18 cellular contexts compared by ENCODE assay signal in genomic region chr3:109385442-109386318, GRCh38. TPM values are rescaled to one million over a fixed set of nuclear protein-coding genes. Genes with fewer than 3 reads are reported as not detected.
A peak's percentile ranks its signal among the peaks of the same experiment; 100 is the strongest.
DNase-seq lines count a peak whose midpoint lies in the region; ATAC-seq and TF ChIP-seq lines count a peak whose summit lies in the region.
"Had no signal": no experiment of that assay in that cellular context is flagged by ENCODE, and none has a peak within 500 bp of the region (broad histone marks: within the 10 kb centered on the region; RNA-seq: fewer than 3 reads in every experiment).

No MANE protein-coding gene starts in this region.

- ATAC-seq in WTC11 (no peak), heart right ventricle (no peak), HG03159 (IDR thresholded peaks at IDR 0.05; ENCODE audit: unreplicated experiment) (no peak), GM21390 (IDR thresholded peaks at IDR 0.05; ENCODE audit: unreplicated experiment) (no peak)
- ATAC-seq: CD8-positive, alpha-beta T cell; HCT116 had no signal

- H3K27me3 Mint-ChIP-seq in Caco-2 (ENCODE audit: insufficient read depth, unreplicated experiment), result no peaks in the 10 kb centered on the region
- no peaks in the 10 kb centered on the region for H3K27me3 Mint-ChIP-seq in WTC11 (ENCODE audit: low read depth)
- no peaks in the 10 kb centered on the region for H3K27me3 Mint-ChIP-seq in neural crest cell (ENCODE audit: low read depth)
- H3K27me3 Mint-ChIP-seq: B cell had no signal

- H3K9me3 ChIP-seq in Caco-2, result no peaks in the 10 kb centered on the region
- H3K9me3 ChIP-seq in liver (ENCODE audit: control insufficient read depth in 4 of 4, low read length in 3 of 4), result no peaks in the 10 kb centered on the region
- H3K9me3 ChIP-seq in heart right ventricle, result no peaks in the 10 kb centered on the region
- H3K9me3 ChIP-seq: BLaER1 treated with 17β-estradiol and CSF1 and Interleukin-3, amounts not matched to agents 10 nM and 100 nM had no signal

- no peaks in the 10 kb centered on the region for H3K27me3 ChIP-seq in Caco-2 (replicated peaks; ENCODE audit: control insufficient read depth, insufficient read depth, low read length)
- H3K27me3 ChIP-seq in liver (ENCODE audit: control insufficient read depth in 4 of 4, insufficient read depth in 4 of 4, low read length in 3 of 4), result no peaks in the 10 kb centered on the region
- H3K27me3 ChIP-seq in heart right ventricle, result no peaks in the 10 kb centered on the region
- H3K27me3 ChIP-seq: BLaER1 treated with 17β-estradiol and CSF1 and Interleukin-3, amounts not matched to agents 10 nM and 100 nM had no signal

- no peaks in the 10 kb centered on the region for H3K36me3 ChIP-seq in Caco-2 (ENCODE audit: control insufficient read depth, insufficient read depth, low read length)
- no peaks in the 10 kb centered on the region for H3K36me3 ChIP-seq in liver (ENCODE audit: control insufficient read depth in 4 of 4, insufficient read depth in 3 of 4, low read depth in 1 of 4, low read length in 3 of 4)
- no peaks in the 10 kb centered on the region for H3K36me3 ChIP-seq in heart right ventricle
- H3K36me3 ChIP-seq: BLaER1 treated with 17β-estradiol and CSF1 and Interleukin-3, amounts not matched to agents 10 nM and 100 nM had no signal

- H3K4me1 Mint-ChIP-seq in Caco-2 (ENCODE audit: low read depth, unreplicated experiment) (peaks cover 8% of the 10 kb centered on the region), WTC11 (peaks cover 50% of the 10 kb centered on the region), neural crest cell (peaks cover 11% of the 10 kb centered on the region)
- H3K4me1 Mint-ChIP-seq: B cell had no signal

- no TSS peak for BruUV-seq in Caco-2 (replicated peaks; lab: Mats Ljungman, UMichigan)

- H3K9me3 Mint-ChIP-seq in Caco-2 (ENCODE audit: unreplicated experiment) (no peaks in the 10 kb centered on the region), WTC11 (no peaks in the 10 kb centered on the region), neural crest cell (no peaks in the 10 kb centered on the region)
- H3K9me3 Mint-ChIP-seq: CD8-positive, alpha-beta T cell had no signal

- CTCF ChIA-PET in Caco-2 (lab: Charles Lee), result no interaction called here
- CTCF ChIA-PET in WTC11 (lab: Charles Lee), result interaction anchor here (0.7 to 1.0 kb wide), 2 partner anchors 17 to 40 kb away, joined by 3 to 6 read pairs; no protein-coding TSS in a partner anchor

- TF ChIP-seq CTCF in Caco-2 (IDR thresholded peaks at IDR 0.05; ENCODE audit: insufficient read depth in 1 of 2, low read depth in 1 of 2, low read length in 1 of 2, severe bottlenecking in 1 of 2, unreplicated experiment in 1 of 2) (no peak), WTC11 (IDR thresholded peaks at IDR 0.05) (no peak), liver (IDR thresholded peaks at IDR 0.05; ENCODE audit: low read depth, low read length, missing input control) (peak; percentile 4), neural crest cell (conservative IDR thresholded peaks at IDR 0.05) (no peak), heart right ventricle (IDR thresholded peaks at IDR 0.05) (no peak)

- intact Hi-C loops in Caco-2 (cut with micrococcal nuclease; ENCODE audit: unreplicated experiment) (loop anchor here (1.0 kb wide), 1 partner anchor 110 kb away; no protein-coding TSS in a partner anchor), heart right ventricle (cut with DNase I) (no loop called here)

- TF ChIP-seq RAD21 in liver (IDR thresholded peaks at IDR 0.05), result peak in 1 of 2 donors; percentile 52

- no peak overlapping the region for H3K9ac ChIP-seq in liver (ENCODE audit: low read depth in 1 of 2, low read length in 2 of 2)
- H3K9ac ChIP-seq: BLaER1 treated with 17β-estradiol and CSF1 and Interleukin-3, amounts not matched to agents 10 nM and 100 nM had no signal

- POLR2A ChIA-PET in Caco-2 (lab: Charles Lee) (no interaction called here), WTC11 (lab: Charles Lee) (interaction anchor here (1.2 kb wide), 1 partner anchor 29 kb away, joined by 3 read pairs; no protein-coding TSS in a partner anchor)

- DNase-seq in Caco-2 (peak; percentile 43 to 66), WTC11 (ENCODE audit: low spot score) (no peak), neural crest cell (ENCODE audit: low read depth, low spot score) (no peak), heart right ventricle (no peak)
- DNase-seq: 8988T; CD8-positive, alpha-beta T cell; DMS79; GDM1; GOT3; H7; HFFc6 had no signal

- H3K27ac ChIP-seq in liver (ENCODE audit: low read depth in 1 of 2, low read length in 2 of 2) (peak overlapping the region in 1 of 2 donors; percentile 28), heart right ventricle (no peak overlapping the region)
- H3K27ac ChIP-seq: BLaER1 treated with 17β-estradiol and CSF1 and Interleukin-3, amounts not matched to agents 10 nM and 100 nM had no signal

- whole genome bisulfite sequencing in liver, result 27% methylated on average over 7 of the region's 7 CpGs
- 68 to 70% methylated on average over 7 of the region's 7 CpGs for WGBS in heart right ventricle, 2 donors

- H3K27ac Mint-ChIP-seq in Caco-2 (ENCODE audit: unreplicated experiment) (no peak overlapping the region), WTC11 (no peak overlapping the region), neural crest cell (ENCODE audit: unreplicated experiment) (peak overlapping the region; percentile 27)
- H3K27ac Mint-ChIP-seq: B cell; CD8-positive, alpha-beta T cell; HFFc6 had no signal

- no peaks in the 10 kb centered on the region for H3K36me3 Mint-ChIP-seq in Caco-2 (ENCODE audit: insufficient read depth, unreplicated experiment)
- H3K36me3 Mint-ChIP-seq in WTC11, result no peaks in the 10 kb centered on the region
- no peaks in the 10 kb centered on the region for H3K36me3 Mint-ChIP-seq in neural crest cell (ENCODE audit: low read depth)
- H3K36me3 Mint-ChIP-seq: CD8-positive, alpha-beta T cell had no signal

- H3K4me1 ChIP-seq in Caco-2 (0 out of 2 replicates have a peak, but pooled peaks cover 16% of the 10 kb centered on the region), liver (ENCODE audit: control insufficient read depth in 4 of 4, insufficient read depth in 4 of 4, low read length in 3 of 4) (peaks cover 0 to 22% (median 16%) of the 10 kb centered on the region in 4 donors), heart right ventricle (no peaks in the 10 kb centered on the region)

- H3K4me3 Mint-ChIP-seq in Caco-2 (ENCODE audit: unreplicated experiment), result no peak overlapping the region
- no peak overlapping the region for H3K4me3 Mint-ChIP-seq in WTC11
- H3K4me3 Mint-ChIP-seq in neural crest cell, result no peak overlapping the region
- H3K4me3 Mint-ChIP-seq: B cell; CD8-positive, alpha-beta T cell; HFFc6 had no signal

- H3K4me3 ChIP-seq in Caco-2 (ENCODE audit: low read depth, low read length) (no peak overlapping the region), liver (ENCODE audit: low read depth in 1 of 3, low read length in 3 of 3) (no peak overlapping the region), heart right ventricle (no peak overlapping the region)
- H3K4me3 ChIP-seq: BLaER1 treated with 17β-estradiol and CSF1 and Interleukin-3, amounts not matched to agents 10 nM and 100 nM had no signal

TF ChIP-seq in WTC11, 78 proteins besides CTCF, POLR2A, EP300 and RAD21:
- no peak for TF ChIP-seq ZSCAN18 (CRISPR knock-in tag; IDR thresholded peaks at IDR 0.05)
- TF ChIP-seq ZNF121 (CRISPR knock-in tag; IDR thresholded peaks at IDR 0.05), result 0 out of 2 replicates have a peak, but pooled peaks have one; percentile 27
TF ChIP-seq in WTC11: peak in this region for 1.

TF ChIP-seq in liver, 16 proteins besides CTCF, POLR2A, EP300 and RAD21:
- TF ChIP-seq YY1 (IDR thresholded peaks at IDR 0.05) (peak; percentile 60), ZBTB33 (IDR thresholded peaks at IDR 0.05) (no peak), TAF1 (conservative IDR thresholded peaks at IDR 0.05) (no peak), HNF4A (conservative IDR thresholded peaks at IDR 0.05) (no peak), HNF4G (IDR thresholded peaks at IDR 0.05) (no peak), RXRA (IDR thresholded peaks at IDR 0.05) (peak; percentile 53 to 68), MAX (IDR thresholded peaks at IDR 0.05) (peak; percentile 15), JUND (IDR thresholded peaks at IDR 0.05) (peak in 1 of 2 donors; percentile 71)

RNA-seq across cellular contexts. Expression of gene DPPA4, which starts 48.3 kb away (rescaled TPM):
- total RNA-seq in Caco-2 (2022) (not detected in 2 replicates), WTC11 (2021) (774 to 901 TPM (median 898 TPM) in 3 replicates), liver (1 to 10 TPM in 1 of 2 donors, under 1 TPM in 1; 0.25 to 3.1 TPM), neural crest cell (142 and 155 TPM in 2 replicates), heart right ventricle (not detected)
- polyA plus RNA-seq in liver (under 1 TPM; 0.12 to 0.31 TPM), heart right ventricle (under 1 TPM in 1 of 2 donors, not detected in 1; 0.01 TPM)
- total RNA-seq: HT-29 had no signal

Comparison
In these comparisons a context has a peak if more than half of its experiments do, and no peak if none do; other contexts are left out.
1. DNase-seq: peak in Caco-2 (2 of 2); none in WTC11 (single experiment), neural crest cell (single experiment) and heart right ventricle (0 of 2).
2. RNA of gene DPPA4, which starts 48.3 kb away (total RNA-seq): 774 to 901 TPM in WTC11 and 142 to 155 TPM in neural crest cell; 0.25 to 3.1 TPM in liver, not detected in Caco-2 and not detected in heart right ventricle; every median in the first group is over 10 times any median in the second.